In the genomic region with DNA sequence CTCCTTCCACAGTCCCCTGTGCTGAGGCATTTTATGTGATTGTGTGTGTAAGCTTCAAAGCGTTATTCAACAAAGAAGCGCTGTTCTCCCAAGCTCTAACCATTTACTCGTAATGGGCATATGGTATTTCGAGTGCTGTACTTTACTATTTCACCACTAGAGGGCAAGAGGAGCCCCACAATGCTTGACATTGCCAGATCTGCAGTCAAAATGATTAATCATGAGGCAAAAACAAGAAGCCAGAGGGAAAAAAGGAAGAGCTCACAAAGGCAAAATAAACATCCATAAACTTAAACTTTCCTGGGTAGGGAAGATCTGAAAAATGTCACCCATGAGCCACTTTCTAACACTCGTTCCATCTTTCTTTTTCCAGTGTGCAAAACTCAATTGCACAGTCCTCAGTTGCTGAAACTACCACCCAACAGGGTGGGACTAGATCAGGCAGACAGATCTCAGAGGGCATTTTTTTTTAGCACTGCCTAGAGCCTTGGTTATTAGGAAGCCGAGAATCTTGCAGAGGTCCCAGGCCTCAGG, we compare ENCODE assay signal across 1 cellular context.
TF ChIP-seq lines count a peak whose summit lies in the region.

No MANE protein-coding gene starts in this region.

TF ChIP-seq in GM23338, 12 proteins besides CTCF, POLR2A, EP300 and RAD21 (continued from another document):
- TF ChIP-seq EZH2phosphoT487 (IDR thresholded peaks at IDR 0.05; ENCODE audit: unreplicated experiment) (no peak), NANOG (IDR thresholded peaks at IDR 0.05; ENCODE audit: borderline replicate concordance) (no peak)
